ENCODE assay signal across 2 cellular contexts in genomic region chr9:133005957-133006356, GRCh38.
TF ChIP-seq lines count a peak whose summit lies in the region.

No MANE protein-coding gene starts in this region.

TF ChIP-seq in IMR-90, 13 proteins besides CTCF, POLR2A, EP300 and RAD21:
- TF ChIP-seq FOS (IDR thresholded peaks at IDR 0.05; ENCODE audit: low read depth, low read length), result no peak
- TF ChIP-seq SMC3 (IDR thresholded peaks at IDR 0.05; ENCODE audit: low read depth, low read length), result no peak
- TF ChIP-seq NFE2L2 (IDR thresholded peaks at IDR 0.05; ENCODE audit: low read depth, low read length), result no peak
- TF ChIP-seq BHLHE40 (IDR thresholded peaks at IDR 0.05; ENCODE audit: low read depth, low read length), result no peak
- peak; percentile 46; the same call in 1 of the 2 replicates for TF ChIP-seq CEBPB (IDR thresholded peaks at IDR 0.05; ENCODE audit: low read depth, low read length)

TF ChIP-seq in K562, 482 proteins besides CTCF, POLR2A, EP300 and RAD21:
- TF ChIP-seq FOXK1 (CRISPR knock-in tag; IDR thresholded peaks at IDR 0.05; ENCODE audit: borderline replicate concordance), result no peak
- no peak for TF ChIP-seq ZNF12 (CRISPR knock-in tag; IDR thresholded peaks at IDR 0.05)
- peak; percentile 67 for TF ChIP-seq CEBPB (tag; IDR thresholded peaks at IDR 0.05)
- TF ChIP-seq ZNF77 (CRISPR knock-in tag; IDR thresholded peaks at IDR 0.05), result no peak
- TF ChIP-seq CBX1 (IDR thresholded peaks at IDR 0.05; ENCODE audit: low read depth), result no peak
- no peak for TF ChIP-seq ELF2 (CRISPR knock-in tag; IDR thresholded peaks at IDR 0.05)
- TF ChIP-seq ZFP36 (IDR thresholded peaks at IDR 0.05; ENCODE audit: low read depth, low read length, partially characterized antibody), result no peak
- no peak for TF ChIP-seq MTA2 (IDR thresholded peaks at IDR 0.05; ENCODE audit: low read depth)
- TF ChIP-seq PML (IDR thresholded peaks at IDR 0.05; ENCODE audit: low read length), result no peak
- no peak for TF ChIP-seq CCAR2 (IDR thresholded peaks at IDR 0.05; ENCODE audit: low read depth, low read length)
- no peak for TF ChIP-seq RREB1 (CRISPR knock-in tag; IDR thresholded peaks at IDR 0.05)
- no peak; the same call in 1 of the 2 replicates for TF ChIP-seq CEBPG (CRISPR knock-in tag; IDR thresholded peaks at IDR 0.05)
- TF ChIP-seq CEBPG (tag; conservative IDR thresholded peaks at IDR 0.05 in 1 of 2, IDR thresholded peaks at IDR 0.05 in 1 of 2), result peak in 1 of 2 experiments; percentile 43; a peak in 1 of 4 replicates
